8 cellular contexts compared by ENCODE assay signal in genomic region chr16:84186685-84187437, GRCh38. TPM values are rescaled to one million over a fixed set of nuclear protein-coding genes. Genes with fewer than 3 reads are reported as not detected.
DNase-seq lines count a peak whose midpoint lies in the region; ATAC-seq and TF ChIP-seq lines count a peak whose summit lies in the region.

TAF1C (minus strand) TSS chr16:84187057; CDS start chr16:84184988, 2,069 bp downstream.

- peak within 1 kb of the TSS; percentile 73 for H3K9ac ChIP-seq in mammary epithelial cell (ENCODE audit: insufficient read depth, low read length)
- H3K9ac ChIP-seq in smooth muscle cell (ENCODE audit: low read depth) = peak within 1 kb of the TSS; percentile 90

- H3K27ac ChIP-seq in WERI-Rb-1 (peak within 1 kb of the TSS; percentile 62), mammary epithelial cell (ENCODE audit: insufficient read depth, low read depth, low read length) (peak within 1 kb of the TSS; percentile 51), smooth muscle cell (ENCODE audit: low read depth) (no peak within 1 kb of the TSS)

- no peaks in the 10 kb centered on the region for H3F3A ChIP-seq in smooth muscle cell (ENCODE audit: low read depth)

- peak; percentile 68 for DNase-seq in AG04449 (ENCODE audit: low read depth, low spot score)
- DNase-seq in NCI-H2227 (lab: John Stamatoyannopoulos, UW; ENCODE audit: unreplicated experiment) = peak; percentile 94
- peak; percentile 68 for DNase-seq in WERI-Rb-1
- DNase-seq in mammary epithelial cell = peak; percentile 87
- DNase-seq in iPS-NIHi11 (ENCODE audit: low spot score) = peak; percentile 99
- peak; percentile 65 for DNase-seq in smooth muscle cell (lab: John Stamatoyannopoulos, UW; ENCODE audit: unreplicated experiment)

- H4K20me1 ChIP-seq in mammary epithelial cell (ENCODE audit: insufficient read depth, low read length) = no peaks in the 10 kb centered on the region
- no peaks in the 10 kb centered on the region for H4K20me1 ChIP-seq in smooth muscle cell (ENCODE audit: low read depth)

- peaks cover 36% of the 10 kb centered on the region for H3K79me2 ChIP-seq in mammary epithelial cell (ENCODE audit: insufficient read depth, low read length)
- peaks cover 24% of the 10 kb centered on the region for H3K79me2 ChIP-seq in smooth muscle cell (ENCODE audit: low read depth)

- H3K27me3 ChIP-seq in WERI-Rb-1 (ENCODE audit: insufficient read depth, low read depth, severe bottlenecking) = no peaks in the 10 kb centered on the region
- H3K27me3 ChIP-seq in mammary epithelial cell (ENCODE audit: insufficient read depth, low read length) = no peaks in the 10 kb centered on the region
- H3K27me3 ChIP-seq in smooth muscle cell (ENCODE audit: low read depth) = no peaks in the 10 kb centered on the region

- H3K9me3 ChIP-seq in WERI-Rb-1 (ENCODE audit: severe bottlenecking) (no peaks in the 10 kb centered on the region), mammary epithelial cell (replicated peaks; ENCODE audit: insufficient read depth, low read length) (no peaks in the 10 kb centered on the region), smooth muscle cell (replicated peaks; ENCODE audit: low read depth) (no peaks in the 10 kb centered on the region)

- WGBS in mammary epithelial cell (ENCODE audit: low coverage, missing lambda C conversion rate) = 4% methylated on average over 28 of the region's 55 CpGs
- WGBS in smooth muscle cell (ENCODE audit: low lambda C conversion rate) = 4% methylated on average over 53 of the region's 55 CpGs

- peaks cover 3% of the 10 kb centered on the region; the same call in 1 of the 2 replicates for H3K36me3 ChIP-seq in WERI-Rb-1
- H3K36me3 ChIP-seq in mammary epithelial cell (ENCODE audit: insufficient read depth, low read length) = peaks cover 2% of the 10 kb centered on the region
- no peaks in the 10 kb centered on the region for H3K36me3 ChIP-seq in smooth muscle cell (ENCODE audit: low read depth)

- H3K4me3 ChIP-seq in AG04449 (ENCODE audit: low read depth, low read length) (peak within 1 kb of the TSS; percentile 89), WERI-Rb-1 (ENCODE audit: low read depth, low read length) (peak within 1 kb of the TSS; percentile 67), mammary epithelial cell (replicated peaks in 1 of 3; ENCODE audit: insufficient read depth in 1 of 3, low read depth in 2 of 3, low read length in 3 of 3) (peak within 1 kb of the TSS; percentile 92 to 97 (median 97)), smooth muscle cell (peak within 1 kb of the TSS; percentile 91)

- POLR2A ChIA-PET in AG04449 (lab: Yijun Ruan, JAX) = interaction anchor here (0.7 to 1.2 kb wide), 2 partner anchors 10 kb away, joined by 5 to 10 read pairs; no protein-coding TSS in a partner anchor

- H2AFZ ChIP-seq in mammary epithelial cell (ENCODE audit: low read depth, low read length) (peak within 1 kb of the TSS; percentile 99), smooth muscle cell (ENCODE audit: low read depth) (peak within 1 kb of the TSS; percentile 88)

- H3K4me1 ChIP-seq in mammary epithelial cell (ENCODE audit: insufficient read depth, low read length) (peaks cover 3% of the 10 kb centered on the region), smooth muscle cell (ENCODE audit: low read depth) (peaks cover 5% of the 10 kb centered on the region)

- TF ChIP-seq CTCF in AG04449 (IDR thresholded peaks at IDR 0.05; ENCODE audit: insufficient read depth, low read length, missing control alignments) (peak; percentile 99), WERI-Rb-1 (IDR thresholded peaks at IDR 0.05; ENCODE audit: low read depth, low read length) (peak; percentile 66), mammary epithelial cell (conservative IDR thresholded peaks at IDR 0.05 in 1 of 2, IDR thresholded peaks at IDR 0.05 in 1 of 2; ENCODE audit: extremely low read depth in 1 of 2, insufficient read depth in 1 of 2, low read depth in 1 of 2, low read length in 2 of 2) (peak; percentile 81 to 98), smooth muscle cell (IDR thresholded peaks at IDR 0.05; ENCODE audit: borderline replicate concordance, insufficient read depth, poor library complexity, severe bottlenecking) (peak; percentile 97)

- CTCF ChIA-PET in AG04449 (lab: Yijun Ruan, JAX) (interaction anchor here (0.5 to 6.4 kb wide), 57 partner anchors 10 to 429 kb away, joined by 3 to 116 read pairs (median 4); partner anchors contain the start of genes DNAAF1, HSDL1 and MBTPS1), mammary epithelial cell (lab: Charles Lee; ENCODE audit: low non-redundant PET) (interaction anchor here (0.6 to 1.2 kb wide), 8 partner anchors 9 to 260 kb away, joined by 3 to 8 read pairs (median 4); no protein-coding TSS in a partner anchor)

- intact Hi-C loops in mammary epithelial cell (cut with micrococcal nuclease) = loop anchor here (1.0 to 10.0 kb wide), 6 partner anchors 70 to 785 kb away; partner anchors contain the start of genes MBTPS1 and MEAK7

- ATAC-seq in GM18867 (IDR thresholded peaks at IDR 0.05; ENCODE audit: unreplicated experiment) (peak; percentile 93), HG03108 (IDR thresholded peaks at IDR 0.05; ENCODE audit: unreplicated experiment) (peak; percentile 94)

- dilution Hi-C loops in mammary epithelial cell (cut with HindIII; ENCODE audit: low sequenced_read_pairs) = loop anchor here (5.0 kb wide), 1 partner anchor 50 kb away; no protein-coding TSS in a partner anchor

- TSS peak; percentile 52 for BruUV-seq in mammary epithelial cell (replicated peaks; lab: Mats Ljungman, UMichigan)

- in situ Hi-C loops in mammary epithelial cell (cut with MboI; ENCODE audit: low sequenced_read_pairs in 2 of 2) = loop anchor here in 1 of 2 donors (25.0 kb wide), 1 partner anchor 250 kb away; no protein-coding TSS in a partner anchor

- peak within 1 kb of the TSS; percentile 76 for H3K4me2 ChIP-seq in mammary epithelial cell (ENCODE audit: insufficient read depth, low read depth, low read length)
- H3K4me2 ChIP-seq in smooth muscle cell = peak within 1 kb of the TSS; percentile 97

RNA-seq across cellular contexts. Expression of gene TAF1C, which starts in this region (rescaled TPM):
- total RNA-seq in mammary epithelial cell = 10 to 100 TPM; 15.3 to 30.1 TPM
- polyA plus RNA-seq in mammary epithelial cell = 19.6 TPM
- 26.0 TPM for polyA minus RNA-seq in mammary epithelial cell
- 13.3 and 17.1 TPM in 2 replicates for total RNA-seq in smooth muscle cell
- 35.5 and 37.3 TPM in 2 replicates for polyA plus RNA-seq in smooth muscle cell
